In genomic region chr1:40978886-40979240, GRCh38 we compare ENCODE assay signal across 8 cellular contexts. TPM values are rescaled to one million over a fixed set of nuclear protein-coding genes. Genes with fewer than 3 reads are reported as not detected.
DNase-seq lines count a peak whose midpoint lies in the region; ATAC-seq and TF ChIP-seq lines count a peak whose summit lies in the region.

No MANE protein-coding gene starts in this region.

- H3K27me3 ChIP-seq in heart left ventricle (no peaks in the 10 kb centered on the region), breast epithelium (no peaks in the 10 kb centered on the region), mesendoderm (ENCODE audit: insufficient read depth, low read length, poor library complexity) (no peaks in the 10 kb centered on the region), uterus (no peaks in the 10 kb centered on the region)

- WGBS in heart left ventricle, 4 donors: 38 to 54% (median 43%) methylated on average over 11 to 17 of the region's 17 CpGs
- no CpG with 5 or more reads among the region's 17 CpGs for WGBS in mesendoderm (ENCODE audit: extremely low coverage, insufficient coverage, low lambda C conversion rate)

- DNase-seq in heart left ventricle (no peak), cardiac septum (ENCODE audit: low spot score) (no peak), breast epithelium (ENCODE audit: low spot score in 2 of 2) (no peak), mesendoderm (no peak), uterus (peak; percentile 21 to 38), NCI-H1930 (lab: John Stamatoyannopoulos, UW) (no peak)
- DNase-seq in stimulated activated CD4-positive, alpha-beta T cell treated with anti-CD3 and anti-CD28 coated beads, Interleukin-4, amount 100 ng/mL, for 4 hours: no peak

- TF ChIP-seq POLR2A in heart left ventricle (IDR thresholded peaks at IDR 0.05) (no peak), breast epithelium (IDR thresholded peaks at IDR 0.05) (no peak), uterus (IDR thresholded peaks at IDR 0.05) (no peak)

- peaks cover 37% of the 10 kb centered on the region for H3K79me2 ChIP-seq in mesendoderm (ENCODE audit: control insufficient read depth, insufficient read depth, low read length)

- peak overlapping the region; percentile 45 for H2AK5ac ChIP-seq in mesendoderm (ENCODE audit: low read length)

- H3K56ac ChIP-seq in mesendoderm (ENCODE audit: low read length): peak overlapping the region; percentile 99

- peak overlapping the region; percentile 98 for H3K4me2 ChIP-seq in mesendoderm (ENCODE audit: low read length)

- peaks cover 0 to 31% (median 18%) of the 10 kb centered on the region in 12 donors for H3K4me1 ChIP-seq in heart left ventricle
- peaks cover 0 to 5% of the 10 kb centered on the region in 2 donors for H3K4me1 ChIP-seq in breast epithelium
- peaks cover 8% of the 10 kb centered on the region for H3K4me1 ChIP-seq in mesendoderm (ENCODE audit: control insufficient read depth, low read depth, low read length)
- H3K4me1 ChIP-seq in uterus: peaks cover 5 to 10% of the 10 kb centered on the region in 2 donors

- TF ChIP-seq CTCF in heart left ventricle (IDR thresholded peaks at IDR 0.05) (no peak), breast epithelium (IDR thresholded peaks at IDR 0.05) (no peak), uterus (IDR thresholded peaks at IDR 0.05) (no peak)

- H3K9ac ChIP-seq in mesendoderm (ENCODE audit: low read length): peak overlapping the region; percentile 92

- no peak overlapping the region for H3K18ac ChIP-seq in mesendoderm (ENCODE audit: low read length)

- H3K23ac ChIP-seq in mesendoderm (ENCODE audit: low read length): peak overlapping the region; percentile 45

- ATAC-seq in heart left ventricle (no peak), HG03135 (IDR thresholded peaks at IDR 0.05; ENCODE audit: unreplicated experiment) (no peak)

- H3K79me1 ChIP-seq in mesendoderm (ENCODE audit: low read length): peaks cover 12% of the 10 kb centered on the region

- intact Hi-C loops in heart left ventricle (cut with DNase I) (no loop called here), cardiac septum (cut with DNase I) (no loop called here), breast epithelium (cut with DNase I; ENCODE audit: low total_unique reads) (no loop called here), uterus (cut with DNase I; ENCODE audit: low total_unique reads) (no loop called here)

- no peaks in the 10 kb centered on the region for H3K9me3 ChIP-seq in heart left ventricle
- H3K9me3 ChIP-seq in breast epithelium: no peaks in the 10 kb centered on the region
- no peaks in the 10 kb centered on the region for H3K9me3 ChIP-seq in uterus

- no peak overlapping the region for H2BK120ac ChIP-seq in mesendoderm (ENCODE audit: low read depth, low read length)

- H3K4me3 ChIP-seq in heart left ventricle (peak overlapping the region in 11 of 12 donors; percentile 49 to 91 (median 71)), breast epithelium (peak overlapping the region; percentile 55 to 83 (median 63)), mesendoderm (ENCODE audit: low read length) (peak overlapping the region; percentile 77), uterus (peak overlapping the region; percentile 54 to 62)

- H2BK15ac ChIP-seq in mesendoderm (replicated peaks; ENCODE audit: low read depth): no peak overlapping the region

- no peak overlapping the region for H2BK5ac ChIP-seq in mesendoderm (ENCODE audit: low read length)

- peak overlapping the region in 11 of 12 donors; percentile 83 to 98 (median 91) for H3K27ac ChIP-seq in heart left ventricle
- H3K27ac ChIP-seq in breast epithelium: peak overlapping the region; percentile 95 to 97
- no peak overlapping the region for H3K27ac ChIP-seq in mesendoderm (ENCODE audit: low read depth, low read length)
- peak overlapping the region; percentile 97 to 98 for H3K27ac ChIP-seq in uterus

- H3K36me3 ChIP-seq in heart left ventricle (peaks cover 0 to 7% (median 0%) of the 10 kb centered on the region in 9 donors), breast epithelium (no peaks in the 10 kb centered on the region), mesendoderm (ENCODE audit: control insufficient read depth, insufficient read depth, low read length) (no peaks in the 10 kb centered on the region), uterus (no peaks in the 10 kb centered on the region)

- H3K4ac ChIP-seq in mesendoderm (ENCODE audit: low read depth, low read length): no peak overlapping the region

- no peak overlapping the region for H4K5ac ChIP-seq in mesendoderm (ENCODE audit: low read length)

- no peak overlapping the region for H4K8ac ChIP-seq in mesendoderm (ENCODE audit: low read depth, low read length)

RNA-seq across cellular contexts. Expression of gene CTPS1, which starts 0.6 kb away (rescaled TPM):
- total RNA-seq in heart left ventricle (10 to 100 TPM in 3 of 9 donors, 1 to 10 TPM in 6; 5.4 to 14.0 (median 7.4) TPM), cardiac septum (8.5 TPM), breast epithelium (10 to 100 TPM; 13.1 to 20.0 (median 13.2) TPM), uterus (10 to 100 TPM; 30.9 to 70.1 (median 51.3) TPM)
- 10 to 100 TPM in 1 of 2 donors, 1 to 10 TPM in 1; 3.7 to 22.5 TPM for polyA plus RNA-seq in heart left ventricle
- polyA plus RNA-seq in mesendoderm (2013, experiment 1 of 2): 75.4 TPM
- 75.2 TPM for polyA plus RNA-seq in mesendoderm (2013, experiment 2 of 2)

RNA-seq across cellular contexts. Expression of gene SLFNL1, which starts 42.7 kb away (rescaled TPM):
- total RNA-seq in heart left ventricle (under 1 TPM in 7 of 9 donors, not detected in 2; 0.08 to 0.25 (median 0.12) TPM), cardiac septum (0.30 TPM), breast epithelium (under 1 TPM; 0.16 to 0.66 (median 0.29) TPM), uterus (10 to 100 TPM in 1 of 4 donors, 1 to 10 TPM in 1, under 1 TPM in 1, not detected in 1; 0.83 to 31.3 (median 1.6) TPM)
- under 1 TPM; 0.11 to 0.12 TPM for polyA plus RNA-seq in heart left ventricle
- not detected for polyA plus RNA-seq in mesendoderm (2013, experiment 1 of 2)
- polyA plus RNA-seq in mesendoderm (2013, experiment 2 of 2): not detected

Comparison
In these comparisons a context has a peak if more than half of its experiments do, and no peak if none do; other contexts are left out.
1. DNase-seq: peak in uterus (2 of 2); none in heart left ventricle (0 of 5), cardiac septum (single experiment), breast epithelium (0 of 2), mesendoderm (single experiment), NCI-H1930 (0 of 2) and stimulated activated CD4-positive, alpha-beta T cell treated with anti-CD3 and anti-CD28 coated beads, Interleukin-4, amount 100 ng/mL, for 4 hours (0 of 2).
2. Peak in every context shown above with its lines, with median percentiles within 50 percentile points of each other: H3K4me3 ChIP-seq.